Comparison of ENCODE assay signal across 1 cellular context in the genomic region with DNA sequence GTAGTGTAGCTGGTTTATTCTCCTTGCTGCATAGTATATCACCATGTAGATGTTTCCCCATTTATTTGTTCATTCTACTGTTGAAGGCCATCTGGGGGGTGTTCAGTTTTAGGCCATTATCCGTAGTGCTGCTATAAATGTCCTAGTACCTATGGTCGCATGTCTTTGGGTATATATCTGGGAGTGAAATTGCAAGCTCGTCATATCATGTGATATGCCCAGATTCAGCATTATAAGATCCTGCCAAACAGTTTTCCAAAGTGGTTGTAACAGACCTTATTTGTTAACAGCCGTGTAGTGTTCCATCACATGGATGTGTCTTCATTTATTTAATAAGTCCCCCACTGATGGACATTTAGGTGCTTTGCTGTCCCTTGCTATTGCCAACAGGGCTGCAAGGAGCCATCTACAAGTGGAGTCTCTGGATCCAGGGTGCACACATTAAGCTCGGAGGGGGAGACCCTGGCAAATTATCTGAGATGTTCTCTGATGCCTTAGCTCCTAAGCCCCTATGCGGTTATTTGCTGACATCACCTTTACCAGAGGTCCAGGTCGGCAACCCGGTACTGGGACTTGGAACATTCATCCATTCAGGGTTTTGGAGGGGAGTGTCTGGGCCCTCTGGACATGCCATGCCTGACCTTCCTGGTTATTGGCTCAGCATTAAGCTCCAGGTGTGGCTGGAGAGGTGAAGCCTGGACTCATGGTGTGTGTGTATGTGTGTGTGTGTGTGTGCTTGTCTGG.
TF ChIP-seq lines count a peak whose summit lies in the region.

No MANE protein-coding gene starts in this region.

TF ChIP-seq in K562, 482 proteins besides CTCF, POLR2A, EP300 and RAD21:
- TF ChIP-seq STAT5A (IDR thresholded peaks at IDR 0.05; ENCODE audit: borderline replicate concordance, low read length) = no peak
- no peak for TF ChIP-seq NFATC3 (IDR thresholded peaks at IDR 0.05)
- no peak for TF ChIP-seq ZNF121 (CRISPR knock-in tag; conservative IDR thresholded peaks at IDR 0.05)
- no peak for TF ChIP-seq RB1 (IDR thresholded peaks at IDR 0.05; ENCODE audit: low read depth)
- TF ChIP-seq, protein P1, sequence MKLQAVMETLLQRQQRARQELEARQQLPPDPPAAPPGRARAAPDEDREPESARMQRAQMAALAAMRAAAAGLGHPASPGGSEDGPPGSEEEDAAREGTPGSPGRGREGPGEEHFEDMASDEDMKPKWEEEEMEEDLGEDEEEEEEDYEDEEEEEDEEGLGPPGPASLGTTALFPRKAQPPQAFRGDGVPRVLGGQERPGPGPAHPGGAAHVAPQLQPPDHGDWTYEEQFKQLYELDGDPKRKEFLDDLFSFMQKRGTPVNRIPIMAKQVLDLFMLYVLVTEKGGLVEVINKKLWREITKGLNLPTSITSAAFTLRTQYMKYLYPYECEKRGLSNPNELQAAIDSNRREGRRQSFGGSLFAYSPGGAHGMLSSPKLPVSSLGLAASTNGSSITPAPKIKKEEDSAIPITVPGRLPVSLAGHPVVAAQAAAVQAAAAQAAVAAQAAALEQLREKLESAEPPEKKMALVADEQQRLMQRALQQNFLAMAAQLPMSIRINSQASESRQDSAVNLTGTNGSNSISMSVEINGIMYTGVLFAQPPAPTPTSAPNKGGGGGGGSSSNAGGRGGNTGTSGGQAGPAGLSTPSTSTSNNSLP (IDR thresholded peaks at IDR 0.05; ENCODE audit: borderline replicate concordance, low read depth, low read length) = no peak
- no peak for TF ChIP-seq HMG20A (CRISPR knock-in tag; conservative IDR thresholded peaks at IDR 0.05)
- TF ChIP-seq SMC3 (conservative IDR thresholded peaks at IDR 0.05; ENCODE audit: insufficient read depth, low read depth, low read length) = no peak
- 0 out of 2 replicates have a peak, but pooled peaks have one; percentile 43 for TF ChIP-seq ZNF316 (IDR thresholded peaks at IDR 0.05)
- no peak for TF ChIP-seq SIN3B (IDR thresholded peaks at IDR 0.05; ENCODE audit: low read depth)
- no peak for TF ChIP-seq PHF20 (IDR thresholded peaks at IDR 0.05; ENCODE audit: partially characterized antibody)
- no peak for TF ChIP-seq SAFB2 (IDR thresholded peaks at IDR 0.05; ENCODE audit: borderline replicate concordance, low read depth, low read length, severe bottlenecking)
- TF ChIP-seq, protein P2, sequence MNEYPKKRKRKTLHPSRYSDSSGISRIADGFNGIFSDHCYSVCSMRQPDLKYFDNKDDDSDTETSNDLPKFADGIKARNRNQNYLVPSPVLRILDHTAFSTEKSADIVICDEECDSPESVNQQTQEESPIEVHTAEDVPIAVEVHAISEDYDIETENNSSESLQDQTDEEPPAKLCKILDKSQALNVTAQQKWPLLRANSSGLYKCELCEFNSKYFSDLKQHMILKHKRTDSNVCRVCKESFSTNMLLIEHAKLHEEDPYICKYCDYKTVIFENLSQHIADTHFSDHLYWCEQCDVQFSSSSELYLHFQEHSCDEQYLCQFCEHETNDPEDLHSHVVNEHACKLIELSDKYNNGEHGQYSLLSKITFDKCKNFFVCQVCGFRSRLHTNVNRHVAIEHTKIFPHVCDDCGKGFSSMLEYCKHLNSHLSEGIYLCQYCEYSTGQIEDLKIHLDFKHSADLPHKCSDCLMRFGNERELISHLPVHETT (CRISPR knock-in tag; conservative IDR thresholded peaks at IDR 0.05 in 1 of 2, IDR thresholded peaks at IDR 0.05 in 1 of 2) = no peak
- no peak for TF ChIP-seq ELF4 (CRISPR knock-in tag; IDR thresholded peaks at IDR 0.05)
- TF ChIP-seq C11orf30 (IDR thresholded peaks at IDR 0.05; ENCODE audit: low read depth) = peak; percentile 35; the same call in 1 of the 2 replicates
- TF ChIP-seq NFE2L1 (tag; IDR thresholded peaks at IDR 0.05; ENCODE audit: borderline replicate concordance, low read depth) = no peak
- no peak for TF ChIP-seq BMI1 (IDR thresholded peaks at IDR 0.05; ENCODE audit: low read length)
- no peak for TF ChIP-seq PTRF (tag; IDR thresholded peaks at IDR 0.05)
